Comparison of ENCODE assay signal across 20 cellular contexts in genomic region chr5:163447191-163447590, GRCh38.
"Had no signal": no experiment of that assay in that cellular context is flagged by ENCODE, and none has a peak within 500 bp of the region (broad histone marks: within the 10 kb centered on the region; RNA-seq: fewer than 3 reads in every experiment).

No MANE protein-coding gene starts in this region.

- H3K4me3 ChIP-seq: cardiac muscle cell, lower lobe of right lung, suprapubic skin, transverse colon, vagina had no signal

- H3K4me1 Mint-ChIP-seq: neural crest cell had no signal

- DNase-seq: activated CD4-positive, alpha-beta memory T cell treated with anti-CD3 and anti-CD28 coated beads, Interleukin-2, amount 10 ng/mL, durations not matched to agents 7 days and 5 days; activated CD4-positive, alpha-beta T cell treated with anti-CD3 and anti-CD28 coated beads for 4 hours; activated effector memory CD4-positive, alpha-beta T cell treated with anti-CD3 and anti-CD28 coated beads, Interleukin-2, amount 50 U/mL, for 16 hours; activated T-cell treated with anti-CD3 and anti-CD28 coated beads, Interleukin-2, amount 50 U/mL, for 4 hours; amniotic stem cell; foreskin keratinocyte; glutamatergic neuron; hippocampal formation; islet precursor cell; left colon; lower lobe of right lung; stimulated activated CD4-positive, alpha-beta T cell treated with anti-CD3 and anti-CD28 coated beads, Interleukin-2, amount 100 ng/mL, for 24 hours; stimulated activated naive CD8-positive, alpha-beta T cell treated with anti-CD3 and anti-CD28 coated beads, Interleukin-15, amount 100 ng/mL, for 72 hours; T-helper 2 cell; transverse colon had no signal

- H3K4me1 ChIP-seq: foreskin keratinocyte, lower lobe of right lung, suprapubic skin, vagina had no signal

- H3K27ac Mint-ChIP-seq: activated CD4-positive, alpha-beta memory T cell treated with anti-CD3 and anti-CD28 coated beads, Interleukin-2, amount 10 ng/mL, durations not matched to agents 7 days and 5 days had no signal

- H3K4me3 Mint-ChIP-seq: activated CD4-positive, alpha-beta memory T cell treated with anti-CD3 and anti-CD28 coated beads, Interleukin-2, amount 10 ng/mL, durations not matched to agents 7 days and 5 days; activated T-cell treated with anti-CD3 and anti-CD28 coated beads, Interleukin-2, amount 50 U/mL, for 4 hours; neural crest cell; stimulated activated naive CD8-positive, alpha-beta T cell treated with anti-CD3 and anti-CD28 coated beads, Interleukin-15, amount 100 ng/mL, for 72 hours had no signal

- H3K9me3 ChIP-seq: lower lobe of right lung, suprapubic skin, transverse colon, vagina had no signal

- ATAC-seq: activated naive CD4-positive, alpha-beta T cell treated with anti-CD3 and anti-CD28 coated beads, Interleukin-2, amount 50 U/mL, for 72 hours; activated T-cell treated with anti-CD3 and anti-CD28 coated beads, Interleukin-2, amount 50 U/mL, for 4 hours; foreskin keratinocyte; left colon; lower lobe of right lung; stimulated activated naive CD8-positive, alpha-beta T cell treated with anti-CD3 and anti-CD28 coated beads, Interleukin-15, amount 100 ng/mL, for 72 hours had no signal

- H3K9me3 Mint-ChIP-seq: activated CD4-positive, alpha-beta memory T cell treated with anti-CD3 and anti-CD28 coated beads, Interleukin-2, amount 10 ng/mL, durations not matched to agents 7 days and 5 days; activated naive CD4-positive, alpha-beta T cell treated with anti-CD3 and anti-CD28 coated beads, Interleukin-2, amount 50 U/mL, for 72 hours; activated T-cell treated with anti-CD3 and anti-CD28 coated beads, Interleukin-2, amount 50 U/mL, for 4 hours; neural crest cell; stimulated activated naive CD8-positive, alpha-beta T cell treated with anti-CD3 and anti-CD28 coated beads, Interleukin-15, amount 100 ng/mL, for 72 hours had no signal

- H3K27ac ChIP-seq: cardiac muscle cell, foreskin keratinocyte, lower lobe of right lung, suprapubic skin, transverse colon, vagina had no signal

- H3K27me3 ChIP-seq: cardiac muscle cell, foreskin keratinocyte, suprapubic skin, transverse colon, vagina had no signal

- H3K27me3 Mint-ChIP-seq: activated CD4-positive, alpha-beta memory T cell treated with anti-CD3 and anti-CD28 coated beads, Interleukin-2, amount 10 ng/mL, durations not matched to agents 7 days and 5 days; stimulated activated naive CD8-positive, alpha-beta T cell treated with anti-CD3 and anti-CD28 coated beads, Interleukin-15, amount 100 ng/mL, for 72 hours had no signal
